Comparison of ENCODE assay signal across 10 cellular contexts in the genomic region with DNA sequence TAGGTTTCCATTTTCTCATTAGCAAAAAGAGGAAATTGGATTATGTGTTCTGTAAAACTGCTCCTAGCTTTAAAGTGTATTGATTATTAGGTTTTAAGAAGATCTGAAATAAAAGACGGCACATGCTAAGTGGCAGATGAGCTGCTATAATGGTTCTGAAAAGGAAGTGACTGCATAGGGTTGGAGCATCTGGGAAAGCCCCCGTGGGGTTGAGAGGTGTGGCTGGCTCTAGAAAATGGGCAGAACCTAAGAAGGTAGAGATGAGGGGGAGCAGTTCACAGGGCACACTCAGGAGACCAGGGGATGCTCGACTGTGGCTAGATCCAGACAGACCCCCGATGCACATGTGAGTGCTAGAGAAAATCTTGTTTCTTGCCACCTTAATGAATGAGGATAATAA. TPM values are rescaled to one million over a fixed set of nuclear protein-coding genes. Genes with fewer than 3 reads are reported as not detected.
DNase-seq lines count a peak whose midpoint lies in the region; ATAC-seq and TF ChIP-seq lines count a peak whose summit lies in the region.
"Had no signal": no experiment of that assay in that cellular context is flagged by ENCODE, and none has a peak within 500 bp of the region (broad histone marks: within the 10 kb centered on the region; RNA-seq: fewer than 3 reads in every experiment).

No MANE protein-coding gene starts in this region.

- H3K4me3 ChIP-seq in Caco-2 (ENCODE audit: low read depth, low read length) (no peak overlapping the region), ovary (no peak overlapping the region)

- CTCF ChIA-PET in Caco-2 (lab: Charles Lee) = no interaction called here

- no peak for TF ChIP-seq CTCF in GM10266 (IDR thresholded peaks at IDR 0.05; ENCODE audit: control insufficient read depth, insufficient read depth, low read depth, missing control alignments)
- TF ChIP-seq CTCF in Caco-2 (IDR thresholded peaks at IDR 0.05; ENCODE audit: insufficient read depth in 1 of 2, low read depth in 1 of 2, low read length in 1 of 2, severe bottlenecking in 1 of 2, unreplicated experiment in 1 of 2) = no peak
- no peak for TF ChIP-seq CTCF in ovary (IDR thresholded peaks at IDR 0.05)

- POLR2A ChIA-PET in Caco-2 (lab: Charles Lee) = no interaction called here

- H3K9me3 ChIP-seq in Caco-2 = no peaks in the 10 kb centered on the region
- H3K9me3 ChIP-seq in ovary = no peaks in the 10 kb centered on the region

- no peak for TF ChIP-seq EP300 in ovary (IDR thresholded peaks at IDR 0.05)

- H3K27ac Mint-ChIP-seq in central memory CD8-positive, alpha-beta T cell (ENCODE audit: low read depth) = peak overlapping the region; percentile 91
- no peak overlapping the region for H3K27ac Mint-ChIP-seq in Caco-2 (ENCODE audit: unreplicated experiment)

- peak; percentile 19 for DNase-seq in GM10266 (ENCODE audit: extremely low spot score)
- DNase-seq in NAMALWA (ENCODE audit: low spot score) = peak; percentile 21
- DNase-seq in central memory CD8-positive, alpha-beta T cell (ENCODE audit: low spot score in 2 of 2) = peak in 1 of 2 donors; percentile 50
- no peak for DNase-seq in DMS 273 treated with DMSO at 0.1 percent for 48 hours (lab: John Stamatoyannopoulos, UW)
- DNase-seq in Caco-2 = no peak
- DNase-seq in Right ventricle myocardium superior = no peak
- DNase-seq in ovary = no peak
- DNase-seq: NCI-H2227 treated with DMSO at 0.1 percent for 48 hours had no signal

- H3K27ac ChIP-seq in ovary = no peak overlapping the region

- 78 to 85% (median 79%) methylated on average over 4 of the region's 4 CpGs for WGBS in ovary, 3 donors

- H3K36me3 Mint-ChIP-seq in central memory CD8-positive, alpha-beta T cell (ENCODE audit: insufficient read depth) = peaks cover 7% of the 10 kb centered on the region
- H3K36me3 Mint-ChIP-seq in Caco-2 (ENCODE audit: insufficient read depth, unreplicated experiment) = no peaks in the 10 kb centered on the region

- intact Hi-C loops in Caco-2 (cut with micrococcal nuclease; ENCODE audit: unreplicated experiment) (no loop called here), Right ventricle myocardium superior (cut with DNase I) (no loop called here), ovary (cut with DNase I) (no loop called here)

- no peak for TF ChIP-seq POLR2A in ovary (IDR thresholded peaks at IDR 0.05)

- peak; percentile 57 for ATAC-seq in GM21447 (IDR thresholded peaks at IDR 0.05; ENCODE audit: unreplicated experiment)
- peak; percentile 92 for ATAC-seq in central memory CD8-positive, alpha-beta T cell (replicated peaks; ENCODE audit: extremely low read depth, poor library complexity, severe bottlenecking)
- ATAC-seq in Right ventricle myocardium superior (ENCODE audit: poor library complexity) = no peak

- no TSS peak for BruUV-seq in Caco-2 (replicated peaks; lab: Mats Ljungman, UMichigan)

- H3K4me1 ChIP-seq in Caco-2 = no peaks in the 10 kb centered on the region
- H3K4me1 ChIP-seq in ovary (ENCODE audit: insufficient read depth) = no peaks in the 10 kb centered on the region

- peak overlapping the region; percentile 85 for H3K4me3 Mint-ChIP-seq in central memory CD8-positive, alpha-beta T cell
- no peak overlapping the region for H3K4me3 Mint-ChIP-seq in Caco-2 (ENCODE audit: unreplicated experiment)
- H3K4me3 Mint-ChIP-seq: neural crest cell had no signal

- H3K27me3 ChIP-seq in Caco-2 (replicated peaks; ENCODE audit: control insufficient read depth, insufficient read depth, low read length) (no peaks in the 10 kb centered on the region; the same call in 1 of the 2 replicates), ovary (no peaks in the 10 kb centered on the region)

- no peaks in the 10 kb centered on the region for H3K36me3 ChIP-seq in Caco-2 (ENCODE audit: control insufficient read depth, insufficient read depth, low read length)
- H3K36me3 ChIP-seq in ovary = no peaks in the 10 kb centered on the region

- H3K9me3 Mint-ChIP-seq in central memory CD8-positive, alpha-beta T cell = no peaks in the 10 kb centered on the region
- H3K9me3 Mint-ChIP-seq in Caco-2 (ENCODE audit: unreplicated experiment) = no peaks in the 10 kb centered on the region

- no peaks in the 10 kb centered on the region for H3K27me3 Mint-ChIP-seq in central memory CD8-positive, alpha-beta T cell
- peaks cover 15% of the 10 kb centered on the region for H3K27me3 Mint-ChIP-seq in Caco-2 (ENCODE audit: insufficient read depth, unreplicated experiment)

- peaks cover 65% of the 10 kb centered on the region for H3K4me1 Mint-ChIP-seq in central memory CD8-positive, alpha-beta T cell
- H3K4me1 Mint-ChIP-seq in Caco-2 (ENCODE audit: low read depth, unreplicated experiment) = no peaks in the 10 kb centered on the region
- H3K4me1 Mint-ChIP-seq: neural crest cell had no signal

RNA-seq across cellular contexts. Expression of gene IFNG-AS1, which starts 1.9 kb away (rescaled TPM):
- not detected in 2 replicates for total RNA-seq in Caco-2 (2022)
- total RNA-seq in Right ventricle myocardium superior = not detected
- total RNA-seq in ovary = not detected
- polyA plus RNA-seq in ovary = not detected
- total RNA-seq: neural crest cell had no signal

Comparison
In these comparisons a context has a peak if more than half of its experiments do, and no peak if none do; other contexts are left out.
1. DNase-seq: peak in GM10266 (single experiment) and NAMALWA (single experiment); none in DMS 273 treated with DMSO at 0.1 percent for 48 hours (single experiment), Caco-2 (0 of 2), Right ventricle myocardium superior (single experiment) and ovary (0 of 5).